Comparison of ENCODE assay signal across 24 cellular contexts in the genomic region with DNA sequence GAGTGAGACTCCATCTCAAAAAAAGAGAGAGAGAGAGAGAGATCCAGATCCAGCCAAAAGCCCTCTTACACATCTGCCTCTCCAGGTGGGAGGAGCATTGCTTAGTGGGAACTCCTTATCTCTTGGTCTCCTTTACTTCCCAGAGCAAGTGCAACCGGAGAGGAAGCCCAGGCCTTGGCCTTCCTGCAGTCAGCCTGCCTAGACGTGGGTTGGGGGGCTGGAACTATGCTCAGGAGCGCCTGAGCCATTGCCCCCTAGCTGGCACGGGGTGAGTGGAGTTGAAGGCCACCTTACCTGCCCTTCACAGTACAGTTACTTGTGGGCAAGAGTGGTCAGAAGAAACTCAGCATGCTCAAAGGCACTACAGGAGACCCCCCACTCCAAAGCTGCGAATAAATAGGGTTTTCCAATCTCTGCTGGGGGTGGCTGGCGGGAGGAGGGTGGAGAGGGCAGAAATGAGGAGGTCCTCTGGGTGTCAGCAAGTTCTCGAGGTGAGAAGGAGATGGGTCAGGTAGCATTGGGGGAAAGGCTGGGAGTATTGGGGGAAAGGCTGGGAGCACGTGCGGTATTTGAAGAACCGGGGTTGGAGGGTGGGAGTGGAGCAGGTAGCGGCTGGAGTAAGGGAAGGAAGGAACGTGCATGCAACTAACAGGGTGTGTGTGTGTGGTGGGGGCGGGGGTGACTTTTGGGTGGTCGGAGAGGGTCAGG. TPM values are rescaled to one million over a fixed set of nuclear protein-coding genes. Genes with fewer than 3 reads are reported as not detected.
DNase-seq lines count a peak whose midpoint lies in the region; ATAC-seq, FAIRE-seq and TF ChIP-seq lines count a peak whose summit lies in the region.
"Had no signal": no experiment of that assay in that cellular context is flagged by ENCODE, and none has a peak within 500 bp of the region (broad histone marks: within the 10 kb centered on the region; RNA-seq: fewer than 3 reads in every experiment).

No MANE protein-coding gene starts in this region.

- H4K5ac ChIP-seq in H9 (ENCODE audit: insufficient read length, low read depth, low read length): no peak overlapping the region

- H3K36me3 ChIP-seq in K562 (ENCODE audit: control insufficient read depth, insufficient read depth, low read length): no peaks in the 10 kb centered on the region
- no peaks in the 10 kb centered on the region for H3K36me3 ChIP-seq in iPS-20b (ENCODE audit: insufficient read depth, low read depth, low read length)
- no peaks in the 10 kb centered on the region for H3K36me3 ChIP-seq in spleen
- no peaks in the 10 kb centered on the region for H3K36me3 ChIP-seq in BE2C
- H3K36me3 ChIP-seq: BLaER1, SJSA1 had no signal

- TF ChIP-seq RAD21 in K562 (CRISPR knock-in tag; conservative IDR thresholded peaks at IDR 0.05 in 1 of 2, IDR thresholded peaks at IDR 0.05 in 1 of 2): no peak; a peak in 1 of 4 replicates

- H2AFZ ChIP-seq in H9 (ENCODE audit: low read length) (no peak overlapping the region), K562 (ENCODE audit: low read depth, low read length) (peak overlapping the region; percentile 84)

- no TSS peak for BruUV-seq in K562 (replicated peaks; lab: Mats Ljungman, UMichigan)

- no peak overlapping the region for H2BK20ac ChIP-seq in H9 (ENCODE audit: low read depth, low read length, poor library complexity, severe bottlenecking)

- intact Hi-C loops in K562 (cut with micrococcal nuclease): no loop called here
- intact Hi-C loops in spleen (cut with DNase I; ENCODE audit: low total_unique reads): no loop called here

- peak; percentile 21; the same call in 1 of the 2 replicates for TF ChIP-seq EP300 in K562 (IDR thresholded peaks at IDR 0.05; ENCODE audit: low read length)

- H3K23ac ChIP-seq in H9 (ENCODE audit: insufficient read length, low read depth, low read length): no peak overlapping the region

- no peak overlapping the region for H3K56ac ChIP-seq in H9 (ENCODE audit: insufficient read length, low read depth, low read length)

- H2BK120ac ChIP-seq in H9 (ENCODE audit: low read depth, low read length, poor library complexity, severe bottlenecking): no peak overlapping the region

- no peak overlapping the region for H3K4ac ChIP-seq in H9 (ENCODE audit: low read depth, low read length)

- no peaks in the 10 kb centered on the region for H3K79me1 ChIP-seq in H9 (ENCODE audit: insufficient read depth, low read depth, low read length, poor library complexity, severe bottlenecking)

- CTCF ChIA-PET in K562 (lab: Yijun Ruan, JAX; ENCODE audit: low intra/inter-chr PET ratio): no interaction called here

- H3K27me3 ChIP-seq in H9 (ENCODE audit: insufficient read depth, low read length) (peaks cover 46% of the 10 kb centered on the region), K562 (ENCODE audit: control insufficient read depth in 2 of 2, insufficient read depth in 2 of 2, low read length in 2 of 2) (no peaks in the 10 kb centered on the region), iPS-20b (ENCODE audit: insufficient read depth, low read length) (peaks cover 100% of the 10 kb centered on the region), spleen (replicated peaks in 1 of 7) (peaks cover 5 to 100% (median 47%) of the 10 kb centered on the region in 7 donors), BE2C (peaks cover 26% of the 10 kb centered on the region)

- peak; percentile 80 for FAIRE-seq in K562 (lab: Jason Lieb, UNC)
- FAIRE-seq: G401.6, GM18507, H54 had no signal

- no peak overlapping the region for H3K27ac ChIP-seq in H9 (ENCODE audit: insufficient read length, low read depth, low read length)
- H3K27ac ChIP-seq in K562 (ENCODE audit: extremely low read depth, low read depth, low read length): peak overlapping the region; percentile 46; the same call in 2 of the 3 replicates
- H3K27ac ChIP-seq in iPS-20b (ENCODE audit: low read length): no peak overlapping the region
- no peak overlapping the region for H3K27ac ChIP-seq in spleen
- H3K27ac ChIP-seq: BLaER1, SJSA1 had no signal

- no peak overlapping the region for H2AK5ac ChIP-seq in H9 (ENCODE audit: insufficient read length, low read length)

- H3K9me1 ChIP-seq in K562 (ENCODE audit: control insufficient read depth, insufficient read depth, low read length): no peaks in the 10 kb centered on the region

- H3K4me1 Mint-ChIP-seq in H9: peaks cover 39 to 58% of the 10 kb centered on the region in 2 experiments

- TF ChIP-seq CTCF in H9 (conservative IDR thresholded peaks at IDR 0.05): no peak
- no peak for TF ChIP-seq CTCF in K562 (IDR thresholded peaks at IDR 0.05 in 2 of 3, conservative IDR thresholded peaks at IDR 0.05 in 1 of 3; ENCODE audit: insufficient read depth in 2 of 3, low read depth in 1 of 3, low read length in 3 of 3)
- no peak for TF ChIP-seq CTCF in spleen (IDR thresholded peaks at IDR 0.05 in 8 of 11, conservative IDR thresholded peaks at IDR 0.05 in 3 of 11)
- TF ChIP-seq CTCF in BE2C (IDR thresholded peaks at IDR 0.05; ENCODE audit: low read depth, low read length): no peak

- H3K14ac ChIP-seq in H9 (ENCODE audit: insufficient read depth, low read length): no peak overlapping the region

- DNase-seq in H9 (no peak), K562 (ENCODE audit: extremely low read depth in 1 of 4, low spot score in 3 of 4) (peak; percentile 68 to 81 (median 74)), spleen (peak; percentile 45), BE2C (no peak), ecto neural progenitor cell (ENCODE audit: low spot score) (no peak)
- DNase-seq: Caco-2; CD4-positive, alpha-beta T cell; DMS153; KBM-7; MM.1S; NCI-H1048; NCI-H1436; NCI-H187 treated with DMSO at 0.1 percent for 48 hours; NCI-H2107; NCI-H510A; NK-92 treated with Interleukin-12 subunit alpha and Interleukin-12 subunit beta, amount 100 ng/mL, for 24 hours had no signal

- in situ Hi-C loops in K562 (cut with MboI): no loop called here

- H3K27me3 Mint-ChIP-seq in H9 (ENCODE audit: low read depth): peaks cover 98% of the 10 kb centered on the region

- no peak overlapping the region for H4K8ac ChIP-seq in H9 (replicated peaks; ENCODE audit: insufficient read length, low read depth, low read length)

- H3K36me3 Mint-ChIP-seq in H9 (ENCODE audit: insufficient read depth in 1 of 3, low read depth in 3 of 3): no peaks in the 10 kb centered on the region

- H3T11ph ChIP-seq in H9 (ENCODE audit: low read length): no peak overlapping the region

- WGBS in H9 (ENCODE audit: extremely low coverage, insufficient read length, low lambda C conversion rate): no CpG with 5 or more reads among the region's 14 CpGs
- WGBS in K562 (ENCODE audit: insufficient coverage, low coverage, missing lambda C conversion rate): 47% methylated on average over 12 of the region's 14 CpGs
- 30 to 35% (median 33%) methylated on average over 14 of the region's 14 CpGs for WGBS in spleen, 5 donors

- no peak overlapping the region for H3K18ac ChIP-seq in H9 (ENCODE audit: insufficient read length, low read depth, low read length)

- H3K23me2 ChIP-seq in H9 (ENCODE audit: insufficient read length, low read depth, low read length, poor library complexity, severe bottlenecking): peaks cover 14% of the 10 kb centered on the region

- no peak overlapping the region for H4K91ac ChIP-seq in H9 (ENCODE audit: insufficient read length, low read depth, low read length)

- H2BK5ac ChIP-seq in H9 (ENCODE audit: insufficient read length, low read length): no peak overlapping the region

- H3K4me3 ChIP-seq in K562: no peak overlapping the region
- 0 out of 2 replicates have a peak overlapping the region, but pooled peaks have one; percentile 23 for H3K4me3 ChIP-seq in iPS-20b (ENCODE audit: low read length)
- no peak overlapping the region for H3K4me3 ChIP-seq in spleen
- H3K4me3 ChIP-seq in BE2C (ENCODE audit: low read depth, low read length): no peak overlapping the region
- H3K4me3 ChIP-seq: BLaER1, SJSA1 had no signal

- H3K9ac ChIP-seq in H9 (ENCODE audit: extremely low read depth, insufficient read length, low read length) (no peak overlapping the region), K562 (ENCODE audit: insufficient read depth in 1 of 2, low read depth in 2 of 2, low read length in 2 of 2) (peak overlapping the region; percentile 31 to 84; a peak in 2 of 4 replicates), iPS-20b (ENCODE audit: low read depth, low read length) (no peak overlapping the region)
- H3K9ac ChIP-seq: BLaER1 had no signal

- no peaks in the 10 kb centered on the region for H4K20me1 ChIP-seq in H9 (ENCODE audit: control insufficient read depth, insufficient read depth, insufficient read length)
- H4K20me1 ChIP-seq in K562 (replicated peaks; ENCODE audit: control insufficient read depth, insufficient read depth, low read length): no peaks in the 10 kb centered on the region

- POLR2A ChIA-PET in K562 (lab: Yijun Ruan, JAX): interaction anchor here (0.7 kb wide), 1 partner anchor 24 kb away, joined by 3 read pairs; no protein-coding TSS in a partner anchor

- H3K9me3 ChIP-seq in H9 (ENCODE audit: control insufficient read depth, low read depth, low read length) (no peaks in the 10 kb centered on the region), K562 (replicated peaks; ENCODE audit: control insufficient read depth, insufficient read depth, low read depth, low read length) (no peaks in the 10 kb centered on the region), iPS-20b (ENCODE audit: insufficient read depth, low read depth, low read length) (no peaks in the 10 kb centered on the region), spleen (no peaks in the 10 kb centered on the region), BE2C (no peaks in the 10 kb centered on the region)
- H3K9me3 ChIP-seq: BLaER1, Caco-2, SJSA1 had no signal

- ATAC-seq in K562 (peak; percentile 35), GM19035 (IDR thresholded peaks at IDR 0.05; ENCODE audit: unreplicated experiment) (no peak)
- ATAC-seq: Panc1 had no signal

- no peak overlapping the region for H2BK15ac ChIP-seq in H9 (ENCODE audit: low read depth, low read length)

- no peak overlapping the region for H3K27ac Mint-ChIP-seq in H9
- H3K27ac Mint-ChIP-seq: CD4-positive, alpha-beta T cell had no signal

- H3K9me3 Mint-ChIP-seq in H9: no peaks in the 10 kb centered on the region; a peak in 2 of 5 replicates
- H3K9me3 Mint-ChIP-seq: CD4-positive, alpha-beta T cell had no signal

- TF ChIP-seq POLR2A in K562 (conservative IDR thresholded peaks at IDR 0.05) (no peak), spleen (IDR thresholded peaks at IDR 0.05) (no peak)

- H2BK12ac ChIP-seq in H9 (ENCODE audit: insufficient read length, low read depth, low read length): no peak overlapping the region

- H3K4me1 ChIP-seq in H9 (ENCODE audit: insufficient read depth, low read length) (peaks cover 2% of the 10 kb centered on the region; the same call in 1 of the 2 replicates), K562 (replicated peaks in 1 of 2; ENCODE audit: control insufficient read depth in 2 of 2, insufficient read depth in 2 of 2, low read length in 2 of 2) (peaks cover 25 to 65% of the 10 kb centered on the region in 2 experiments), iPS-20b (ENCODE audit: insufficient read depth, low read length) (peaks cover 20% of the 10 kb centered on the region; the same call in 1 of the 2 replicates), spleen (peaks cover 7 to 21% (median 14%) of the 10 kb centered on the region in 6 donors), BE2C (no peaks in the 10 kb centered on the region)

- no peaks in the 10 kb centered on the region for H3K79me2 ChIP-seq in H9 (ENCODE audit: insufficient read depth, low read length)
- H3K79me2 ChIP-seq in K562 (ENCODE audit: control insufficient read depth, insufficient read depth, low read length): no peaks in the 10 kb centered on the region

- peak overlapping the region; percentile 34 for H3K4me2 ChIP-seq in H9 (ENCODE audit: insufficient read depth, insufficient read length, low read length)
- H3K4me2 ChIP-seq in K562 (ENCODE audit: insufficient read depth, low read length): peak overlapping the region; percentile 73; the same call in 1 of the 2 replicates
- H3K4me2 ChIP-seq: BLaER1 had no signal

- H3K4me3 Mint-ChIP-seq in H9: peak overlapping the region; percentile 34 to 68
- H3K4me3 Mint-ChIP-seq: CD4-positive, alpha-beta T cell had no signal

RNA-seq across cellular contexts. Expression of gene DMBX1, which starts 4.7 kb away (rescaled TPM):
- total RNA-seq in H9 (2021) (2.3 and 2.5 TPM in 2 replicates), K562 (2014; rRNA removed) (0.86 and 1.2 TPM in 2 replicates), K562 (2014; rRNA removed; fragmentation: Illumina TruSeq; extraction: Trizol) (0.55 and 0.64 TPM in 2 replicates), K562 (2015; rRNA removed; fragmentation: Illumina TruSeq; extraction: Trizol) (0.79 and 1.0 TPM in 2 replicates), K562 (2021) (2.5 and 3.8 TPM in 2 replicates), spleen (not detected)
- total RNA-seq in K562 (2011; cell fraction: chromatin; rRNA removed; ENCODE audit: low replicate concordance): 5.4 and 9.4 TPM in 2 replicates
- 7.1 and 8.2 TPM in 2 replicates for total RNA-seq in K562 (2011; cell fraction: nucleolus; rRNA removed)
- total RNA-seq in K562 (2011; cell fraction: nucleoplasm; rRNA removed): 7.4 and 7.9 TPM in 2 replicates
- polyA plus RNA-seq in K562 (2011; rRNA removed) (4.3 and 10.7 TPM in 2 replicates), K562 (2014; fragmentation: Illumina TruSeq; extraction: Trizol) (1.6 and 2.4 TPM in 2 replicates), K562 (2014; fragmentation: Nextera tagmentation; extraction: Ambion mirVana) (under 1 TPM; 0.25 to 0.37 TPM), K562 (2014; rRNA removed) (2.3 and 3.4 TPM in 2 replicates), spleen (not detected)
- 5.9 and 9.6 TPM in 2 replicates for polyA plus RNA-seq in K562 (2011; cell fraction: cytosol; rRNA removed)
- polyA plus RNA-seq in K562 (2011; cell fraction: nucleus; rRNA removed): 16.2 and 16.5 TPM in 2 replicates
- polyA plus RNA-seq in K562 (2012): 2.5 and 4.8 TPM in 2 replicates
- 2.5 and 3.5 TPM in 2 replicates for polyA minus RNA-seq in K562 (2011; rRNA and poly(A)+ RNA removed)
- 1.7 and 6.7 TPM in 2 replicates for polyA minus RNA-seq in K562 (2011; cell fraction: cytosol; rRNA and poly(A)+ RNA removed)
- 1.9 and 3.8 TPM in 2 replicates for polyA minus RNA-seq in K562 (2011; cell fraction: nucleus; rRNA and poly(A)+ RNA removed)
- not detected for polyA plus RNA-seq in BE2C (2012; ENCODE audit: insufficient read depth, insufficient read length, low read depth)
- total RNA-seq: CD4-positive, alpha-beta T cell; SJSA1 had no signal

Comparison
In these comparisons a context has a peak if more than half of its experiments do, and no peak if none do; other contexts are left out.
1. DNase-seq: peak in K562 (4 of 4) and spleen (single experiment); none in H9 (single experiment), BE2C (single experiment) and ecto neural progenitor cell (single experiment).
2. H3K9ac ChIP-seq: peak in K562 (2 of 2); none in H9 (single experiment) and iPS-20b (single experiment).